ENCODE assay signal across 26 cellular contexts in genomic region chr20:36736451-36737182, GRCh38. TPM values are rescaled to one million over a fixed set of nuclear protein-coding genes. Genes with fewer than 3 reads are reported as not detected.
DNase-seq lines count a peak whose midpoint lies in the region; ATAC-seq and TF ChIP-seq lines count a peak whose summit lies in the region.
"Had no signal": no experiment of that assay in that cellular context is flagged by ENCODE, and none has a peak within 500 bp of the region (broad histone marks: within the 10 kb centered on the region; RNA-seq: fewer than 3 reads in every experiment).

No MANE protein-coding gene starts in this region.

- H3K27ac ChIP-seq in KOPT-K1 (ENCODE audit: low read depth, low read length, poor library complexity, severe bottlenecking) (peak overlapping the region; percentile 4), WERI-Rb-1 (peak overlapping the region; percentile 52), osteoblast (ENCODE audit: low read depth, low read length) (no peak overlapping the region)
- H3K27ac ChIP-seq: 22Rv1, pancreas, upper lobe of left lung had no signal

- H3K27me3 ChIP-seq in WERI-Rb-1 (ENCODE audit: insufficient read depth, low read depth, severe bottlenecking) (no peaks in the 10 kb centered on the region), osteoblast (ENCODE audit: insufficient read depth, low read length) (no peaks in the 10 kb centered on the region)
- H3K27me3 ChIP-seq: pancreas, upper lobe of left lung had no signal

- H3K36me3 ChIP-seq in KOPT-K1 (ENCODE audit: insufficient read depth, low read length) (no peaks in the 10 kb centered on the region), WERI-Rb-1 (no peaks in the 10 kb centered on the region), osteoblast (ENCODE audit: insufficient read depth, low read length) (no peaks in the 10 kb centered on the region)
- H3K36me3 ChIP-seq: pancreas, upper lobe of left lung had no signal

- H3K4me2 ChIP-seq in osteoblast (ENCODE audit: insufficient read depth, low read length), result no peak overlapping the region

- DNase-seq in NCI-H2171 treated with DMSO at 0.1 percent for 48 hours (lab: John Stamatoyannopoulos, UW), result peak; percentile 15
- DNase-seq in NCI-H2171 (lab: John Stamatoyannopoulos, UW), result no peak
- DNase-seq in WERI-Rb-1, result no peak
- DNase-seq in osteoblast (ENCODE audit: insufficient read length, low spot score, missing footprints), result peak; percentile 77
- DNase-seq in stimulated activated CD4-positive, alpha-beta T cell treated with anti-CD3 and anti-CD28 coated beads, Interleukin-2, amount 100 ng/mL, for 48 hours, result no peak
- no peak for DNase-seq in SIG-M5 treated with dmso at 0.1 percent for 504 hours (lab: John Stamatoyannopoulos, UW; ENCODE audit: unreplicated experiment)
- DNase-seq: activated CD4-positive, alpha-beta T cell treated with anti-CD3 and anti-CD28 coated beads, Interleukin-2, amount 50 U/mL, for 48 hours; activated CD4-positive, CD25-positive, alpha-beta regulatory T cell; amniotic stem cell; DMS79; head of caudate nucleus; Karpas-422; left colon; mesenchymal stem cell; naive thymus-derived CD4-positive, alpha-beta T cell; NCI-H1048; NCI-H1930; NCI-H510A treated with DMSO at 0.1 percent for 48 hours; pancreas; right cardiac atrium; stimulated activated CD4-positive, alpha-beta T cell treated with anti-CD3 and anti-CD28 coated beads, Interleukin-12 subunit alpha, Interleukin-12 subunit beta, amount 100 ng/mL, for 4 hours; T-helper 2 cell; upper lobe of left lung had no signal

- H3K9me3 ChIP-seq in KOPT-K1 (ENCODE audit: insufficient read depth, low read length, poor library complexity, severe bottlenecking), result no peaks in the 10 kb centered on the region
- H3K9me3 ChIP-seq in WERI-Rb-1 (ENCODE audit: severe bottlenecking), result no peaks in the 10 kb centered on the region
- no peaks in the 10 kb centered on the region for H3K9me3 ChIP-seq in osteoblast (ENCODE audit: low read depth, low read length)
- H3K9me3 ChIP-seq: pancreas, upper lobe of left lung had no signal

- ATAC-seq in GM21619 (IDR thresholded peaks at IDR 0.05; ENCODE audit: unreplicated experiment), result no peak
- ATAC-seq: left colon; naive thymus-derived CD4-positive, alpha-beta T cell; pancreas; right cardiac atrium had no signal

- H3K79me2 ChIP-seq in osteoblast (ENCODE audit: insufficient read depth, low read length), result peaks cover 10% of the 10 kb centered on the region

- H3K4me3 ChIP-seq in WERI-Rb-1 (ENCODE audit: low read depth, low read length) (no peak overlapping the region), osteoblast (ENCODE audit: insufficient read depth, low read length) (no peak overlapping the region)
- H3K4me3 ChIP-seq: pancreas, upper lobe of left lung had no signal

- no peaks in the 10 kb centered on the region for H3K4me1 ChIP-seq in osteoblast (ENCODE audit: insufficient read depth, low read length)
- H3K4me1 ChIP-seq: pancreas had no signal

- TF ChIP-seq CTCF in WERI-Rb-1 (IDR thresholded peaks at IDR 0.05; ENCODE audit: low read depth, low read length) (no peak), osteoblast (IDR thresholded peaks at IDR 0.05; ENCODE audit: extremely low read depth, low read depth, low read length) (no peak)

- H4K20me1 ChIP-seq in osteoblast (ENCODE audit: insufficient read depth, low read length), result peaks cover 11% of the 10 kb centered on the region

- no peak overlapping the region for H2AFZ ChIP-seq in osteoblast (ENCODE audit: low read length)

RNA-seq across cellular contexts. Expression of gene NDRG3, which starts 9.3 kb away (rescaled TPM):
- 26.4 and 31.2 TPM in 2 replicates for total RNA-seq in osteoblast

RNA-seq across cellular contexts. Expression of gene DSN1, which starts 36.9 kb away (rescaled TPM):
- 8.0 and 9.7 TPM in 2 replicates for total RNA-seq in osteoblast

Comparison
In these comparisons a context has a peak if more than half of its experiments do, and no peak if none do; other contexts are left out.
1. DNase-seq: peak in NCI-H2171 treated with DMSO at 0.1 percent for 48 hours (single experiment) and osteoblast (single experiment); none in NCI-H2171 (single experiment), WERI-Rb-1 (single experiment), stimulated activated CD4-positive, alpha-beta T cell treated with anti-CD3 and anti-CD28 coated beads, Interleukin-2, amount 100 ng/mL, for 48 hours (0 of 2) and SIG-M5 treated with dmso at 0.1 percent for 504 hours (single experiment).